ENCODE assay signal across 11 cellular contexts in the genomic region with DNA sequence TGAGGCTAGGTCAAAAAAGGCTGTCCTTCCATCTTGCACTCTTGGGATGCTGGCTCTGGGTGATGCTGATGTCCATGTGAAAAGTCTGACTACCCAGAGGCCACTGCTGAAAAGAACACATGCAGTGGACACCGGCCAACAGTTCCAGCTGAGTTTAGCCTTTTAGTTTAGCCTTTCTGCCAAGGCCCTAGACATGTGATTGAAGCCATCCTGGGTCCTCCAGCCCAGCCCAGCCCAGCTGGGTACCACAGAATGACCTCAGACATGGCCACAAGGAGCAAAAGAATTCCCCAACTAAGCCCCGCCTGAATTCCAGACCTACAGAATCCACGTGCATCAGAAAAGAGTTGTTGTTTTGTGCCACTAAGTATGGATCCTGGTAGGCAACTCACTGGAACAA. TPM values are rescaled to one million over a fixed set of nuclear protein-coding genes. Genes with fewer than 3 reads are reported as not detected.
DNase-seq lines count a peak whose midpoint lies in the region; ATAC-seq and TF ChIP-seq lines count a peak whose summit lies in the region.
"Had no signal": no experiment of that assay in that cellular context is flagged by ENCODE, and none has a peak within 500 bp of the region (broad histone marks: within the 10 kb centered on the region; RNA-seq: fewer than 3 reads in every experiment).

No MANE protein-coding gene starts in this region.

- H3K14ac ChIP-seq in IMR-90 (replicated peaks; ENCODE audit: low read depth, low read length) (no peak overlapping the region), mesenchymal stem cell (ENCODE audit: low read length in 2 of 2) (no peak overlapping the region)

- H3K56ac ChIP-seq in IMR-90 (ENCODE audit: extremely low read depth, insufficient read depth, low read length), result no peak overlapping the region

- no peak overlapping the region for H3K4ac ChIP-seq in IMR-90 (ENCODE audit: low read depth, low read length)
- H3K4ac ChIP-seq in mesenchymal stem cell (ENCODE audit: low read depth in 1 of 2, low read length in 2 of 2), result no peak overlapping the region

- CTCF ChIA-PET in IMR-90 (lab: Yijun Ruan, JAX) (interaction anchor here (0.5 to 1.6 kb wide), 2 partner anchors 37 to 70 kb away, joined by 3 read pairs; partner anchors contain the start of gene SYS1), PC-3 (lab: Charles Lee) (no interaction called here)

- H2BK20ac ChIP-seq in IMR-90 (ENCODE audit: low read depth, low read length), result no peak overlapping the region

- H3K9me1 ChIP-seq in IMR-90 (ENCODE audit: insufficient read depth, low read length), result no peaks in the 10 kb centered on the region

- DNase-seq in AG08396 (ENCODE audit: low spot score), result peak; percentile 65
- DNase-seq in IMR-90, result peak; percentile 75
- DNase-seq in dedifferentiated amniotic fluid mesenchymal stem cell (ENCODE audit: extremely low spot score), result peak; percentile 65
- peak; percentile 8 for DNase-seq in mesenchymal stem cell
- no peak for DNase-seq in 8988T
- no peak for DNase-seq in PC-3
- DNase-seq: activated gamma-delta T cell, naive B cell, NCI-H526 treated with DMSO at 0.1 percent for 48 hours had no signal

- H3K18ac ChIP-seq in IMR-90 (ENCODE audit: low read depth, low read length) (no peak overlapping the region), mesenchymal stem cell (ENCODE audit: low read depth in 1 of 2, low read length in 2 of 2) (no peak overlapping the region)

- H2AK5ac ChIP-seq in IMR-90 (ENCODE audit: low read depth, low read length) (no peak overlapping the region), mesenchymal stem cell (ENCODE audit: low read length, severe bottlenecking) (no peak overlapping the region)

- POLR2A ChIA-PET in IMR-90 (lab: Charles Lee; ENCODE audit: unreplicated experiment), result no interaction called here
- POLR2A ChIA-PET in PC-3 (lab: Charles Lee; ENCODE audit: unreplicated experiment), result no interaction called here

- H2BK5ac ChIP-seq in IMR-90 (ENCODE audit: low read depth, low read length, poor library complexity, severe bottlenecking) (no peak overlapping the region), mesenchymal stem cell (ENCODE audit: low read depth, low read length, poor library complexity, severe bottlenecking) (no peak overlapping the region)

- no peaks in the 10 kb centered on the region for H3F3A ChIP-seq in PC-3 (ENCODE audit: low read length, unreplicated experiment)

- TF ChIP-seq RAD21 in IMR-90 (IDR thresholded peaks at IDR 0.05; ENCODE audit: low read length), result no peak

- H3K4me2 ChIP-seq in IMR-90 (ENCODE audit: low read depth, low read length) (no peak overlapping the region), mesenchymal stem cell (ENCODE audit: low read length, poor library complexity, severe bottlenecking) (no peak overlapping the region), PC-3 (ENCODE audit: low read length) (no peak overlapping the region)

- H4K8ac ChIP-seq in IMR-90 (ENCODE audit: low read depth in 2 of 2, low read length in 2 of 2) (no peak overlapping the region), mesenchymal stem cell (ENCODE audit: low read length) (no peak overlapping the region)

- dilution Hi-C loops in IMR-90 (cut with HindIII; ENCODE audit: low sequenced_read_pairs, unreplicated experiment), result no loop called here

- H3K9me2 ChIP-seq in PC-3 (replicated peaks; ENCODE audit: low read length), result no peaks in the 10 kb centered on the region

- no peak for TF ChIP-seq CTCF in IMR-90 (conservative IDR thresholded peaks at IDR 0.05; ENCODE audit: low read depth, low read length)
- TF ChIP-seq CTCF in PC-3 (conservative IDR thresholded peaks at IDR 0.05; ENCODE audit: low read depth, low read length), result no peak

- no peak overlapping the region for H4K5ac ChIP-seq in IMR-90 (ENCODE audit: low read depth, low read length)

- H4K20me1 ChIP-seq in IMR-90 (ENCODE audit: insufficient read depth, low read length), result no peaks in the 10 kb centered on the region
- H4K20me1 ChIP-seq in PC-3 (ENCODE audit: low read length), result no peaks in the 10 kb centered on the region

- no peaks in the 10 kb centered on the region for H3K9me3 ChIP-seq in IMR-90 (ENCODE audit: control insufficient read depth, insufficient read depth, low read length)
- H3K9me3 ChIP-seq in mesenchymal stem cell (ENCODE audit: control insufficient read depth, low read length), result no peaks in the 10 kb centered on the region
- no peaks in the 10 kb centered on the region for H3K9me3 ChIP-seq in PC-3 (ENCODE audit: low read length)

- H2AK9ac ChIP-seq in IMR-90 (replicated peaks; ENCODE audit: low read depth, low read length, poor library complexity), result no peak overlapping the region

- no peak for TF ChIP-seq POLR2A in IMR-90 (IDR thresholded peaks at IDR 0.05; ENCODE audit: low read depth, low read length)

- H2BK12ac ChIP-seq in mesenchymal stem cell (ENCODE audit: low read length in 2 of 2), result no peak overlapping the region

- in situ Hi-C loops in IMR-90 (cut with MboI; ENCODE audit: low sequenced_read_pairs), result no loop called here

- ATAC-seq in IMR-90 (ENCODE audit: low read depth) (peak; percentile 16), HG03025 (IDR thresholded peaks at IDR 0.05; ENCODE audit: low FRiP score, unreplicated experiment) (no peak), PC-3 (no peak), HG03469 (IDR thresholded peaks at IDR 0.05; ENCODE audit: unreplicated experiment) (no peak)

- H2AFZ ChIP-seq in IMR-90 (replicated peaks; ENCODE audit: low read length, poor library complexity) (no peak overlapping the region), mesenchymal stem cell (ENCODE audit: low read depth, low read length) (no peak overlapping the region), PC-3 (ENCODE audit: low read length) (no peak overlapping the region)

- H3K9ac ChIP-seq in IMR-90 (ENCODE audit: low read depth, low read length) (no peak overlapping the region), mesenchymal stem cell (ENCODE audit: low read length) (no peak overlapping the region), PC-3 (ENCODE audit: low read length) (no peak overlapping the region)

- H3K79me2 ChIP-seq in PC-3 (ENCODE audit: low read length), result no peaks in the 10 kb centered on the region

- H4K91ac ChIP-seq in IMR-90 (ENCODE audit: insufficient read depth, low read depth, low read length) (no peak overlapping the region), mesenchymal stem cell (ENCODE audit: low read length) (no peak overlapping the region)

- H3K4me3 ChIP-seq in IMR-90 (ENCODE audit: insufficient read depth, low read depth, low read length), result no peak overlapping the region
- H3K4me3 ChIP-seq in mesenchymal stem cell (ENCODE audit: insufficient read depth in 1 of 2, low read depth in 1 of 2, low read length in 2 of 2), result no peak overlapping the region
- H3K4me3 ChIP-seq in PC-3 (ENCODE audit: low read length), result no peak overlapping the region

- H3K27ac ChIP-seq in IMR-90 (ENCODE audit: insufficient read depth, low read length) (no peak overlapping the region), mesenchymal stem cell (ENCODE audit: low read length, poor library complexity, severe bottlenecking) (no peak overlapping the region), PC-3 (ENCODE audit: low read length) (no peak overlapping the region)

- BruUV-seq in IMR-90 (replicated peaks; lab: Mats Ljungman, UMichigan) (no TSS peak), PC-3 (replicated peaks; lab: Mats Ljungman, UMichigan) (no TSS peak)

- no peaks in the 10 kb centered on the region for H3K4me1 ChIP-seq in IMR-90 (ENCODE audit: control insufficient read depth, insufficient read depth, low read length)
- H3K4me1 ChIP-seq in mesenchymal stem cell (ENCODE audit: control insufficient read depth, insufficient read depth, low read depth, low read length), result no peaks in the 10 kb centered on the region
- H3K4me1 ChIP-seq in PC-3 (ENCODE audit: insufficient read depth, low read length), result peaks cover 5% of the 10 kb centered on the region; the same call in 1 of the 2 replicates

- H3K23ac ChIP-seq in IMR-90 (ENCODE audit: low read depth, low read length) (no peak overlapping the region), mesenchymal stem cell (ENCODE audit: low read length in 2 of 2) (no peak overlapping the region)

- 33% methylated on average over 1 of the region's 3 CpGs; no CpG with 5 or more reads in 1 of the 2 experiments for WGBS in IMR-90 (ENCODE audit: extremely low coverage in 2 of 2, insufficient read length in 1 of 2), 2 experiments
- WGBS in mesenchymal stem cell, result 63% methylated on average over 2 of the region's 3 CpGs

- H3K36me3 ChIP-seq in IMR-90 (ENCODE audit: control insufficient read depth, insufficient read depth, low read length) (no peaks in the 10 kb centered on the region), mesenchymal stem cell (ENCODE audit: control insufficient read depth in 1 of 2, insufficient read depth in 2 of 2, low read depth in 1 of 2, low read length in 2 of 2) (no peaks in the 10 kb centered on the region), PC-3 (ENCODE audit: low read depth, low read length) (no peaks in the 10 kb centered on the region)

- H3K79me1 ChIP-seq in IMR-90 (ENCODE audit: low read depth in 1 of 2, low read length in 2 of 2), result no peaks in the 10 kb centered on the region
- H3K79me1 ChIP-seq in mesenchymal stem cell (replicated peaks; ENCODE audit: low read length, poor library complexity, severe bottlenecking), result no peaks in the 10 kb centered on the region

- H2BK120ac ChIP-seq in IMR-90 (ENCODE audit: low read depth, low read length) (no peak overlapping the region), mesenchymal stem cell (ENCODE audit: low read depth, low read length) (no peak overlapping the region)

- H2BK15ac ChIP-seq in IMR-90 (ENCODE audit: low read depth, low read length) (no peak overlapping the region), mesenchymal stem cell (ENCODE audit: low read depth, poor library complexity, severe bottlenecking) (no peak overlapping the region)

- intact Hi-C loops in IMR-90 (cut with micrococcal nuclease) (loop anchor here (10.0 kb wide), 1 partner anchor 341 kb away; no protein-coding TSS in a partner anchor), PC-3 (cut with micrococcal nuclease) (no loop called here)

- H3K27me3 ChIP-seq in IMR-90 (ENCODE audit: control insufficient read depth, insufficient read depth, low read length) (no peaks in the 10 kb centered on the region), mesenchymal stem cell (ENCODE audit: control insufficient read depth in 1 of 2, insufficient read depth in 1 of 2, low read length in 2 of 2) (no peaks in the 10 kb centered on the region), PC-3 (ENCODE audit: low read length) (no peaks in the 10 kb centered on the region)

RNA-seq across cellular contexts. Expression of gene PIGT, which starts 17.4 kb away (rescaled TPM):
- 27.2 and 31.2 TPM in 2 replicates for total RNA-seq in IMR-90 (2012; rRNA removed)
- polyA plus RNA-seq in IMR-90 (2012; rRNA removed), result 145 and 168 TPM in 2 replicates
- polyA plus RNA-seq in IMR-90 (2012; cell fraction: cytosol; rRNA removed), result 95.0 and 170 TPM in 2 replicates
- polyA plus RNA-seq in IMR-90 (2012; cell fraction: nucleus; rRNA removed; ENCODE audit: low replicate concordance), result 54.1 and 81.1 TPM in 2 replicates
- 148 TPM for polyA plus RNA-seq in mesenchymal stem cell (2013, experiment 1 of 2)
- 151 TPM for polyA plus RNA-seq in mesenchymal stem cell (2013, experiment 2 of 2)
- 101 and 129 TPM in 2 replicates for total RNA-seq in PC-3 (2014; rRNA removed)

RNA-seq across cellular contexts. Expression of gene DBNDD2, which starts 25.2 kb away (rescaled TPM):
- total RNA-seq in IMR-90 (2012; rRNA removed) (1.1 and 1.3 TPM in 2 replicates), PC-3 (2014; rRNA removed) (7.7 and 8.5 TPM in 2 replicates)
- polyA plus RNA-seq in IMR-90 (2012; rRNA removed), result 7.8 and 9.3 TPM in 2 replicates
- 6.7 and 9.8 TPM in 2 replicates for polyA plus RNA-seq in IMR-90 (2012; cell fraction: cytosol; rRNA removed)
- polyA plus RNA-seq in IMR-90 (2012; cell fraction: nucleus; rRNA removed; ENCODE audit: low replicate concordance), result 7.2 and 10.5 TPM in 2 replicates
- polyA plus RNA-seq in mesenchymal stem cell (2013, experiment 1 of 2), result 12.5 TPM
- polyA plus RNA-seq in mesenchymal stem cell (2013, experiment 2 of 2), result 12.0 TPM

RNA-seq across cellular contexts. Expression of gene WFDC2, which starts 36.2 kb away (rescaled TPM):
- total RNA-seq in IMR-90 (2012; rRNA removed) (not detected in 2 replicates), PC-3 (2014; rRNA removed) (not detected in 2 replicates)
- not detected in 2 replicates for polyA plus RNA-seq in IMR-90 (2012; rRNA removed)
- polyA plus RNA-seq in IMR-90 (2012; cell fraction: cytosol; rRNA removed), result not detected in 2 replicates
- not detected in 2 replicates for polyA plus RNA-seq in IMR-90 (2012; cell fraction: nucleus; rRNA removed; ENCODE audit: low replicate concordance)
- not detected for polyA plus RNA-seq in mesenchymal stem cell (2013, experiment 1 of 2)
- not detected for polyA plus RNA-seq in mesenchymal stem cell (2013, experiment 2 of 2)

RNA-seq across cellular contexts. Expression of gene TP53TG5, which starts 55.2 kb away (rescaled TPM):
- total RNA-seq in IMR-90 (2012; rRNA removed), result not detected in 2 replicates
- polyA plus RNA-seq in IMR-90 (2012; rRNA removed), result not detected in 2 replicates
- polyA plus RNA-seq in IMR-90 (2012; cell fraction: cytosol; rRNA removed), result not detected in 2 replicates
- polyA plus RNA-seq in IMR-90 (2012; cell fraction: nucleus; rRNA removed; ENCODE audit: low replicate concordance), result not detected in 2 replicates
- polyA plus RNA-seq in mesenchymal stem cell (2013, experiment 1 of 2), result not detected
- not detected for polyA plus RNA-seq in mesenchymal stem cell (2013, experiment 2 of 2)
- not detected in 2 replicates for total RNA-seq in PC-3 (2014; rRNA removed)

Comparison
In these comparisons a context has a peak if more than half of its experiments do, and no peak if none do; other contexts are left out.
1. DNase-seq: peak in AG08396 (single experiment), IMR-90 (single experiment), dedifferentiated amniotic fluid mesenchymal stem cell (single experiment) and mesenchymal stem cell (single experiment); none in 8988T (single experiment) and PC-3 (single experiment).